ENCODE assay signal across 9 cellular contexts in the genomic region with DNA sequence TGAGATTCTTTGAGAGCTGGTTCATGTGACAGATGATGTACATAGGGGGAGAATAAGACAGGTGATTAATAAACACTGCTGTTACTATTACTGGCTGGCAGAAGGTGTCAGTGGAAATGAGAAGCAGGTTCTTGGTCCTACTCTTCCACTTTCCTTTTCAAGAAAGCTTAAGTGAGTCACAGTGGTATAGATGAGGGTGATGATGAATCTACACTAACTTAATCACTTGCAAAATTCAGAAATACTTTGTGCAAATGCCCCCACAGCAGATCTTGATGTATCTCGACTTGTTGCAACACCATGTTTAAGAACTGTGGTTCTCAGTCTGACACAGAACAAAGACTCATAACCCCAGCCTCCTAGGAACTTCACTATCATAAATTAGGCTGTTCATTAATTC. TPM values are rescaled to one million over a fixed set of nuclear protein-coding genes. Genes with fewer than 3 reads are reported as not detected.
DNase-seq lines count a peak whose midpoint lies in the region; ATAC-seq lines count a peak whose summit lies in the region.
"Had no signal": no experiment of that assay in that cellular context is flagged by ENCODE, and none has a peak within 500 bp of the region (broad histone marks: within the 10 kb centered on the region; RNA-seq: fewer than 3 reads in every experiment).

No MANE protein-coding gene starts in this region.

- peaks cover 61% of the 10 kb centered on the region for H3K4me1 Mint-ChIP-seq in activated CD4-positive, alpha-beta memory T cell treated with anti-CD3 and anti-CD28 coated beads for 36 hours (ENCODE audit: low read depth)
- H3K4me1 Mint-ChIP-seq in stimulated activated naive CD8-positive, alpha-beta T cell treated with anti-CD3 and anti-CD28 coated beads, Interleukin-15, amount 100 ng/mL, for 72 hours, result peaks cover 56% of the 10 kb centered on the region

- POLR2A ChIA-PET in activated CD4-positive, alpha-beta memory T cell treated with anti-CD3 and anti-CD28 coated beads for 36 hours (lab: Charles Lee), result interaction anchor here (0.7 to 4.5 kb wide), 9 partner anchors 10 to 98 kb away, joined by 3 to 40 read pairs (median 5); no protein-coding TSS in a partner anchor

- H3K9me3 Mint-ChIP-seq in activated CD4-positive, alpha-beta memory T cell treated with anti-CD3 and anti-CD28 coated beads for 36 hours, result no peaks in the 10 kb centered on the region
- no peaks in the 10 kb centered on the region for H3K9me3 Mint-ChIP-seq in stimulated activated naive CD8-positive, alpha-beta T cell treated with anti-CD3 and anti-CD28 coated beads, Interleukin-15, amount 100 ng/mL, for 72 hours

- DNase-seq in stimulated activated CD4-positive, alpha-beta T cell treated with anti-CD3 and anti-CD28 coated beads, Interleukin-15, amount 100 ng/mL, for 24 hours, result peak; percentile 39
- no peak for DNase-seq in stimulated activated CD4-positive, alpha-beta T cell treated with anti-CD3 and anti-CD28 coated beads, Interleukin-12 subunit alpha, Interleukin-12 subunit beta, amount 100 ng/mL, for 4 hours
- DNase-seq in activated CD4-positive, alpha-beta memory T cell treated with anti-CD3 and anti-CD28 coated beads for 36 hours, result peak; percentile 42
- peak; percentile 35 to 64 for DNase-seq in stimulated activated naive CD8-positive, alpha-beta T cell treated with anti-CD3 and anti-CD28 coated beads, Interleukin-15, amount 100 ng/mL, for 72 hours
- DNase-seq in iPS-NIHi11 (ENCODE audit: low spot score) (no peak), posterior vena cava (ENCODE audit: low spot score) (no peak)
- no peak for DNase-seq in central memory CD4-positive, alpha-beta T cell
- DNase-seq: kidney glomerular epithelial cell had no signal

- peak; percentile 64 for ATAC-seq in HG03060 (IDR thresholded peaks at IDR 0.05; ENCODE audit: low read depth, unreplicated experiment)
- peak; percentile 95 for ATAC-seq in stimulated activated naive CD8-positive, alpha-beta T cell treated with anti-CD3 and anti-CD28 coated beads, Interleukin-15, amount 100 ng/mL, for 72 hours

- H3K4me3 Mint-ChIP-seq in activated CD4-positive, alpha-beta memory T cell treated with anti-CD3 and anti-CD28 coated beads for 36 hours, result peak overlapping the region; percentile 45
- H3K4me3 Mint-ChIP-seq in stimulated activated naive CD8-positive, alpha-beta T cell treated with anti-CD3 and anti-CD28 coated beads, Interleukin-15, amount 100 ng/mL, for 72 hours, result peak overlapping the region; percentile 74 to 75

- peaks cover 8% of the 10 kb centered on the region for H3K36me3 Mint-ChIP-seq in activated CD4-positive, alpha-beta memory T cell treated with anti-CD3 and anti-CD28 coated beads for 36 hours

- intact Hi-C loops in activated CD4-positive, alpha-beta memory T cell treated with anti-CD3 and anti-CD28 coated beads for 36 hours (cut with micrococcal nuclease), result loop anchor here (1.0 to 5.0 kb wide), 7 partner anchors 9 to 834 kb away; a partner anchor contains a TSS
- intact Hi-C loops in posterior vena cava (cut with DNase I), result no loop called here

- peak overlapping the region; percentile 74 for H3K27ac Mint-ChIP-seq in activated CD4-positive, alpha-beta memory T cell treated with anti-CD3 and anti-CD28 coated beads for 36 hours
- H3K27ac Mint-ChIP-seq in stimulated activated naive CD8-positive, alpha-beta T cell treated with anti-CD3 and anti-CD28 coated beads, Interleukin-15, amount 100 ng/mL, for 72 hours, result peak overlapping the region; percentile 94 to 98

- CTCF ChIA-PET in activated CD4-positive, alpha-beta memory T cell treated with anti-CD3 and anti-CD28 coated beads for 36 hours (lab: Charles Lee), result interaction anchor here (0.6 to 4.4 kb wide), 9 partner anchors 11 to 100 kb away, joined by 3 to 23 read pairs (median 6); no protein-coding TSS in a partner anchor

- H3K27me3 Mint-ChIP-seq in activated CD4-positive, alpha-beta memory T cell treated with anti-CD3 and anti-CD28 coated beads for 36 hours, result no peaks in the 10 kb centered on the region
- no peaks in the 10 kb centered on the region for H3K27me3 Mint-ChIP-seq in stimulated activated naive CD8-positive, alpha-beta T cell treated with anti-CD3 and anti-CD28 coated beads, Interleukin-15, amount 100 ng/mL, for 72 hours

RNA-seq across cellular contexts. Expression of a gene that starts 35.9 kb away (rescaled TPM):
- total RNA-seq in activated CD4-positive, alpha-beta memory T cell treated with anti-CD3 and anti-CD28 coated beads for 36 hours, result 10 to 100 TPM; 33.6 to 38.3 TPM
- 10 to 100 TPM; 41.7 to 42.8 TPM for total RNA-seq in posterior vena cava

Comparison
In these comparisons a context has a peak if more than half of its experiments do, and no peak if none do; other contexts are left out.
1. DNase-seq: peak in stimulated activated CD4-positive, alpha-beta T cell treated with anti-CD3 and anti-CD28 coated beads, Interleukin-15, amount 100 ng/mL, for 24 hours (single experiment), activated CD4-positive, alpha-beta memory T cell treated with anti-CD3 and anti-CD28 coated beads for 36 hours (single experiment) and stimulated activated naive CD8-positive, alpha-beta T cell treated with anti-CD3 and anti-CD28 coated beads, Interleukin-15, amount 100 ng/mL, for 72 hours (2 of 2); none in stimulated activated CD4-positive, alpha-beta T cell treated with anti-CD3 and anti-CD28 coated beads, Interleukin-12 subunit alpha, Interleukin-12 subunit beta, amount 100 ng/mL, for 4 hours (single experiment), iPS-NIHi11 (single experiment), central memory CD4-positive, alpha-beta T cell (single experiment) and posterior vena cava (single experiment).